ENCODE assay signal across 8 cellular contexts in the genomic region with DNA sequence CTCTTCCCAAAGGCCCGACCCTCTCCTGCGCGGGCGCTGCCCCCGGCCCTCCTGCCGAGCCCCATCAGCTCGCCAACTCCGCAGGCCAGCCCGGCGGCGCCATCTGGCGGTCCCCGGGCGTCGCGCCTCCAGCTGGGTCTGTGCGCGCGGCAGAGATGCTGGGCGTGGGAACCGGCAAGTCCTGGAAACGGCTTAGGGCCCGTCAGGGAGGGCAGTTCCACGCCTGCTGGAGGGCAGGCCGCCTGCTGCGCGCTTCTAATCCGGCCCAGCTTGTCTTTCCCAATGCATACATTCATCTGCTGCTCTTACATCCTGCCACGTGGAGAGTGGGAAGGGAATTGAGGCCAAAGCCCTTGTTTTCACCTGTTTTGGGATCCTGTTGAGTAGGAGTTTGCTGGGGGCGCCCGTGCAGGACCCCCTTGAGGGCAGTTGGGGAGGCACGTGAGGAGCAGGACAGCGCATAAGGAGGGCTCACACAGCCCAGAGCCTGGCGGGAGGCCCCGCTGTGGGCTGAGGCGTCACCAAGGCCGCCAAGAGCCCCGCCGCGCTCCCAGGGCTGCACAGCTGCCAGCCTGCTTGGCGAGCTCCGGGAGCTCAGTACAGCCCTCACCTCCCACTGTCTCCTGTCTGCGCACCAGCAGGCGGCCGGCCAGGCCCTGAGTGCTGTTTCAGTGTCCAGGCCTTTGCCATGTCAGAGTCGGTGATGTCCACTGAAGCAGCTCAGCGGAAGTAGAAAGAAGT.
DNase-seq lines count a peak whose midpoint lies in the region; ATAC-seq and TF ChIP-seq lines count a peak whose summit lies in the region.

No MANE protein-coding gene starts in this region.

- H3K9me3 ChIP-seq in ES-I3 (ENCODE audit: control insufficient read depth, insufficient read depth, low read length) (no peaks in the 10 kb centered on the region), left lung (no peaks in the 10 kb centered on the region)

- peak; percentile 92 for ATAC-seq in activated CD4-positive, alpha-beta T cell treated with anti-CD3 and anti-CD28 coated beads for 36 hours
- ATAC-seq in left lung (peak; percentile 91), GM21526 (IDR thresholded peaks at IDR 0.05; ENCODE audit: low FRiP score, unreplicated experiment) (no peak)

- H3K4me3 Mint-ChIP-seq in activated CD4-positive, alpha-beta T cell treated with anti-CD3 and anti-CD28 coated beads for 36 hours, result no peak overlapping the region
- peak overlapping the region; percentile 51 for H3K4me3 Mint-ChIP-seq in chondrocyte (ENCODE audit: unreplicated experiment)

- DNase-seq in HL-60 (ENCODE audit: low read depth in 1 of 2, low spot score in 1 of 2) (peak; percentile 29 to 40), chondrocyte (ENCODE audit: low spot score) (peak; percentile 77), left lung (peak; percentile 58 to 86), RKO (ENCODE audit: low spot score) (no peak)
- peak; percentile 78 for DNase-seq in activated CD4-positive, alpha-beta T cell treated with anti-CD3 and anti-CD28 coated beads for 36 hours
- peak; percentile 45 to 49 for DNase-seq in stimulated activated CD4-positive, alpha-beta T cell treated with anti-CD3 and anti-CD28 coated beads, Interleukin-4, amount 100 ng/mL, for 48 hours (ENCODE audit: low read depth in 2 of 2)

- H3K4me3 ChIP-seq in HL-60 (replicated peaks; ENCODE audit: insufficient read depth, low read length) (no peak overlapping the region), left lung (peak overlapping the region in 1 of 2 donors; percentile 2)

- CTCF ChIA-PET in activated CD4-positive, alpha-beta T cell treated with anti-CD3 and anti-CD28 coated beads for 36 hours (lab: Charles Lee), result interaction anchor here (0.6 to 3.0 kb wide), 16 partner anchors 12 to 376 kb away, joined by 3 to 63 read pairs (median 3); no protein-coding TSS in a partner anchor

- TF ChIP-seq CTCF in HL-60 (IDR thresholded peaks at IDR 0.05; ENCODE audit: insufficient read depth, low read length) (peak; percentile 38), chondrocyte (IDR thresholded peaks at IDR 0.05) (peak; percentile 99), left lung (IDR thresholded peaks at IDR 0.05) (peak; percentile 73 to 84)

- H3K9me3 Mint-ChIP-seq in activated CD4-positive, alpha-beta T cell treated with anti-CD3 and anti-CD28 coated beads for 36 hours (ENCODE audit: low read depth), result no peaks in the 10 kb centered on the region
- no peaks in the 10 kb centered on the region for H3K9me3 Mint-ChIP-seq in chondrocyte (ENCODE audit: low read depth)

- H3K36me3 ChIP-seq in ES-I3 (ENCODE audit: insufficient read depth, low read length) (no peaks in the 10 kb centered on the region), left lung (no peaks in the 10 kb centered on the region)

- H3K27me3 Mint-ChIP-seq in activated CD4-positive, alpha-beta T cell treated with anti-CD3 and anti-CD28 coated beads for 36 hours, result no peaks in the 10 kb centered on the region
- H3K27me3 Mint-ChIP-seq in chondrocyte (ENCODE audit: low read depth), result no peaks in the 10 kb centered on the region

- H3K4me1 ChIP-seq in ES-I3 (ENCODE audit: insufficient read depth, low read length) (no peaks in the 10 kb centered on the region), left lung (peaks cover 0 to 8% of the 10 kb centered on the region in 2 donors)

- no peak overlapping the region for H3K27ac ChIP-seq in HL-60 (replicated peaks)
- no peak overlapping the region for H3K27ac ChIP-seq in left lung

- no peak overlapping the region for H3K27ac Mint-ChIP-seq in activated CD4-positive, alpha-beta T cell treated with anti-CD3 and anti-CD28 coated beads for 36 hours
- no peak overlapping the region for H3K27ac Mint-ChIP-seq in chondrocyte (ENCODE audit: unreplicated experiment)

- H3K36me3 Mint-ChIP-seq in activated CD4-positive, alpha-beta T cell treated with anti-CD3 and anti-CD28 coated beads for 36 hours (ENCODE audit: low read depth), result peaks cover 2% of the 10 kb centered on the region
- peaks cover 9% of the 10 kb centered on the region for H3K36me3 Mint-ChIP-seq in chondrocyte (ENCODE audit: low read depth)

- POLR2A ChIA-PET in activated CD4-positive, alpha-beta T cell treated with anti-CD3 and anti-CD28 coated beads for 36 hours (lab: Charles Lee), result no interaction called here

- no peaks in the 10 kb centered on the region for H3K27me3 ChIP-seq in HL-60 (ENCODE audit: insufficient read depth, poor library complexity, severe bottlenecking)
- peaks cover 0 to 25% of the 10 kb centered on the region in 2 donors for H3K27me3 ChIP-seq in left lung

- intact Hi-C loops in activated CD4-positive, alpha-beta T cell treated with anti-CD3 and anti-CD28 coated beads for 36 hours (cut with DNase I, micrococcal nuclease), result loop anchor here in 1 of 2 experiments (10.0 kb wide), 1 partner anchor 319 kb away; no protein-coding TSS in a partner anchor
- intact Hi-C loops in left lung (cut with DNase I), result loop anchor here in 1 of 2 donors (10.0 kb wide), 1 partner anchor 219 kb away; a partner anchor contains a TSS

- H3K9ac ChIP-seq in ES-I3 (ENCODE audit: low read depth, low read length), result peak overlapping the region; percentile 51; the same call in 1 of the 2 replicates

- no peaks in the 10 kb centered on the region for H3K4me1 Mint-ChIP-seq in activated CD4-positive, alpha-beta T cell treated with anti-CD3 and anti-CD28 coated beads for 36 hours
- H3K4me1 Mint-ChIP-seq in chondrocyte (ENCODE audit: low read depth), result peaks cover 3% of the 10 kb centered on the region

Comparison
In these comparisons a context has a peak if more than half of its experiments do, and no peak if none do; other contexts are left out.
1. CTCF ChIP-seq: peak in every context shown above with its lines; median percentile 99 in chondrocyte; 78 in left lung; 38 in HL-60.